Comparison of ENCODE assay signal across 13 cellular contexts in genomic region chr2:6993230-6993640, GRCh38.
DNase-seq lines count a peak whose midpoint lies in the region; ATAC-seq, FAIRE-seq and TF ChIP-seq lines count a peak whose summit lies in the region.
"Had no signal": no experiment of that assay in that cellular context is flagged by ENCODE, and none has a peak within 500 bp of the region (broad histone marks: within the 10 kb centered on the region; RNA-seq: fewer than 3 reads in every experiment).

No MANE protein-coding gene starts in this region.

- H3K4me3 ChIP-seq in liver (ENCODE audit: low read depth in 1 of 3, low read length in 3 of 3) (no peak overlapping the region), HepG2 (replicated peaks in 1 of 3; ENCODE audit: insufficient read depth in 1 of 3, low read depth in 2 of 3, low read length in 3 of 3) (no peak overlapping the region), heart left ventricle (no peak overlapping the region), aorta (ENCODE audit: low read length in 2 of 2) (no peak overlapping the region)
- H3K4me3 ChIP-seq: ascending aorta had no signal

- 73% methylated on average over 7 of the region's 7 CpGs for WGBS in liver
- 96% methylated on average over 7 of the region's 7 CpGs for WGBS in HepG2 (ENCODE audit: low lambda C conversion rate)
- WGBS in heart left ventricle, 4 donors: 22 to 46% (median 29%) methylated on average over 7 of the region's 7 CpGs
- 57 to 66% methylated on average over 7 of the region's 7 CpGs for WGBS in aorta, 2 donors

- in situ Hi-C loops in HepG2 (cut with HindIII; ENCODE audit: extremely low pct_ligation_motif_present, low pct_unique_long_range_greater_than_20kb): no loop called here

- TF ChIP-seq CTCF in liver (IDR thresholded peaks at IDR 0.05; ENCODE audit: low read depth, low read length, missing input control) (no peak), HepG2 (CRISPR knock-in tag; IDR thresholded peaks at IDR 0.05) (no peak), heart left ventricle (IDR thresholded peaks at IDR 0.05) (no peak)

- H3K9me3 ChIP-seq in liver (ENCODE audit: control insufficient read depth in 4 of 4, low read length in 3 of 4) (no peaks in the 10 kb centered on the region), HepG2 (ENCODE audit: low read length) (no peaks in the 10 kb centered on the region), heart left ventricle (peaks cover 0 to 5% (median 0%) of the 10 kb centered on the region in 12 donors), aorta (ENCODE audit: control insufficient read depth, low read length) (peaks cover 1% of the 10 kb centered on the region)
- H3K9me3 ChIP-seq: ascending aorta had no signal

- H3K79me2 ChIP-seq in HepG2 (ENCODE audit: insufficient read depth, low read length): no peaks in the 10 kb centered on the region

- H2AFZ ChIP-seq in HepG2 (ENCODE audit: low read length): no peak overlapping the region

- POLR2A ChIA-PET in HepG2 (lab: Yijun Ruan, JAX): no interaction called here

- no peak overlapping the region for H3K9ac ChIP-seq in liver (ENCODE audit: low read depth in 1 of 2, low read length in 2 of 2)
- no peak overlapping the region for H3K9ac ChIP-seq in HepG2 (ENCODE audit: insufficient read depth, low read depth, low read length)

- H4K20me1 ChIP-seq in HepG2 (ENCODE audit: insufficient read depth, low read length): no peaks in the 10 kb centered on the region

- no TSS peak for BruUV-seq in HepG2 (replicated peaks; lab: Mats Ljungman, UMichigan)

- no peak overlapping the region for H3K4me2 ChIP-seq in HepG2 (ENCODE audit: low read depth, low read length)

- H3K27ac ChIP-seq in liver (ENCODE audit: low read depth in 1 of 2, low read length in 2 of 2) (peak overlapping the region in 1 of 2 donors; percentile 46), HepG2 (ENCODE audit: extremely low read length, insufficient read depth, low read length) (no peak overlapping the region), heart left ventricle (peak overlapping the region; percentile 38 to 74 (median 61)), aorta (ENCODE audit: low read depth in 1 of 2, low read length in 2 of 2) (no peak overlapping the region)
- H3K27ac ChIP-seq: ascending aorta had no signal

- no peak for TF ChIP-seq EP300 in HepG2 (IDR thresholded peaks at IDR 0.05; ENCODE audit: low read depth in 2 of 2, low read length in 2 of 2)
- no peak for TF ChIP-seq EP300 in HepG2 (CRISPR knock-in tag; IDR thresholded peaks at IDR 0.05; ENCODE audit: borderline replicate concordance)

- no peak for ATAC-seq in HepG2
- ATAC-seq in heart left ventricle: peak; percentile 51 to 83 (median 78)
- peak; percentile 76 for ATAC-seq in aorta (ENCODE audit: low FRiP score)

- peak in 1 of 2 donors; percentile 25 for TF ChIP-seq RAD21 in liver (IDR thresholded peaks at IDR 0.05)
- TF ChIP-seq RAD21 in HepG2 (CRISPR knock-in tag; IDR thresholded peaks at IDR 0.05): no peak

- TF ChIP-seq POLR2A in HepG2 (IDR thresholded peaks at IDR 0.05; ENCODE audit: insufficient read depth in 1 of 2, low read depth in 2 of 2, low read length in 2 of 2) (no peak), heart left ventricle (IDR thresholded peaks at IDR 0.05) (no peak)

- CTCF ChIA-PET in HepG2 (lab: Yijun Ruan, JAX; ENCODE audit: low intra/inter-chr PET ratio, low total read pairs): no interaction called here

- H3K4me1 ChIP-seq in liver (ENCODE audit: control insufficient read depth in 4 of 4, insufficient read depth in 4 of 4, low read length in 3 of 4): no peaks in the 10 kb centered on the region
- H3K4me1 ChIP-seq in HepG2 (ENCODE audit: insufficient read depth, low read length): no peaks in the 10 kb centered on the region
- peaks cover 6 to 40% (median 29%) of the 10 kb centered on the region in 12 donors for H3K4me1 ChIP-seq in heart left ventricle
- no peaks in the 10 kb centered on the region for H3K4me1 ChIP-seq in aorta (ENCODE audit: control insufficient read depth in 1 of 2, insufficient read depth in 2 of 2, low read length in 2 of 2)

- H3K27me3 ChIP-seq in liver (ENCODE audit: control insufficient read depth in 4 of 4, insufficient read depth in 4 of 4, low read length in 3 of 4) (no peaks in the 10 kb centered on the region), HepG2 (ENCODE audit: control insufficient read depth in 1 of 2, insufficient read depth in 2 of 2, low read length in 2 of 2) (no peaks in the 10 kb centered on the region), heart left ventricle (no peaks in the 10 kb centered on the region), aorta (ENCODE audit: control insufficient read depth in 1 of 2, insufficient read depth in 2 of 2, low read length in 1 of 2) (no peaks in the 10 kb centered on the region)
- H3K27me3 ChIP-seq: ascending aorta had no signal

- intact Hi-C loops in HepG2 (cut with micrococcal nuclease; ENCODE audit: unreplicated experiment): no loop called here
- intact Hi-C loops in heart left ventricle (cut with DNase I): no loop called here
- intact Hi-C loops in aorta (cut with DNase I): no loop called here

- H3K36me3 ChIP-seq in liver (ENCODE audit: control insufficient read depth in 4 of 4, insufficient read depth in 3 of 4, low read depth in 1 of 4, low read length in 3 of 4) (no peaks in the 10 kb centered on the region), HepG2 (replicated peaks in 1 of 2; ENCODE audit: control insufficient read depth in 1 of 2, insufficient read depth in 2 of 2, low read length in 2 of 2) (no peaks in the 10 kb centered on the region), heart left ventricle (peaks cover 0 to 16% (median 0%) of the 10 kb centered on the region in 9 donors), aorta (ENCODE audit: control insufficient read depth in 1 of 2, insufficient read depth in 2 of 2, low read length in 1 of 2) (no peaks in the 10 kb centered on the region)
- H3K36me3 ChIP-seq: ascending aorta had no signal

- FAIRE-seq in HepG2 (lab: Jason Lieb, UNC): no peak

- DNase-seq in HepG2 (ENCODE audit: low spot score) (no peak), heart left ventricle (peak in 4 of 5 donors; percentile 61 to 82 (median 78)), occipital lobe (lab: John Stamatoyannopoulos, UW) (peak; percentile 58), aorta (no peak), A172 (ENCODE audit: low spot score) (no peak), foreskin melanocyte (no peak), NCI-H1694 treated with DMSO at 0.1 percent for 48 hours (lab: John Stamatoyannopoulos, UW) (no peak)
- DNase-seq: HFFc6, NCI-H1105, NCI-H748 treated with DMSO at 0.1 percent for 48 hours, SIG-M5 had no signal

TF ChIP-seq in liver, 16 proteins besides CTCF, POLR2A, EP300 and RAD21:
- peak; percentile 19 for TF ChIP-seq REST (IDR thresholded peaks at IDR 0.05)
- TF ChIP-seq SP1 (IDR thresholded peaks at IDR 0.05): peak; percentile 40
- TF ChIP-seq JUND (IDR thresholded peaks at IDR 0.05): no peak
- TF ChIP-seq NR2F2 (IDR thresholded peaks at IDR 0.05): peak; percentile 99

TF ChIP-seq in HepG2, 621 proteins besides CTCF, POLR2A, EP300 and RAD21 (continues in another document):
- no peak for TF ChIP-seq SIX4 (CRISPR knock-in tag; IDR thresholded peaks at IDR 0.05)
- no peak for TF ChIP-seq MTF1 (CRISPR knock-in tag; IDR thresholded peaks at IDR 0.05)
- no peak for TF ChIP-seq ZNF7 (CRISPR knock-in tag; IDR thresholded peaks at IDR 0.05)
- no peak for TF ChIP-seq ZNF879 (CRISPR knock-in tag; IDR thresholded peaks at IDR 0.05)
- TF ChIP-seq ZNF652 (CRISPR knock-in tag; IDR thresholded peaks at IDR 0.05; ENCODE audit: borderline replicate concordance, low read depth): no peak
- no peak for TF ChIP-seq ARNTL (CRISPR knock-in tag; IDR thresholded peaks at IDR 0.05)
- no peak for TF ChIP-seq PRPF4 (IDR thresholded peaks at IDR 0.05; ENCODE audit: low read depth, low read length, poor library complexity, severe bottlenecking)
- TF ChIP-seq ZNF597 (CRISPR knock-in tag; IDR thresholded peaks at IDR 0.05): no peak

Comparison
In these comparisons a context has a peak if more than half of its experiments do, and no peak if none do; other contexts are left out.
1. H3K27ac ChIP-seq: peak in heart left ventricle (12 of 12); none in HepG2 (single experiment) and aorta (0 of 2).
2. DNase-seq: peak in heart left ventricle (4 of 5) and occipital lobe (single experiment); none in HepG2 (single experiment), aorta (0 of 2), A172 (single experiment), foreskin melanocyte (single experiment) and NCI-H1694 treated with DMSO at 0.1 percent for 48 hours (single experiment).